In the genomic region with DNA sequence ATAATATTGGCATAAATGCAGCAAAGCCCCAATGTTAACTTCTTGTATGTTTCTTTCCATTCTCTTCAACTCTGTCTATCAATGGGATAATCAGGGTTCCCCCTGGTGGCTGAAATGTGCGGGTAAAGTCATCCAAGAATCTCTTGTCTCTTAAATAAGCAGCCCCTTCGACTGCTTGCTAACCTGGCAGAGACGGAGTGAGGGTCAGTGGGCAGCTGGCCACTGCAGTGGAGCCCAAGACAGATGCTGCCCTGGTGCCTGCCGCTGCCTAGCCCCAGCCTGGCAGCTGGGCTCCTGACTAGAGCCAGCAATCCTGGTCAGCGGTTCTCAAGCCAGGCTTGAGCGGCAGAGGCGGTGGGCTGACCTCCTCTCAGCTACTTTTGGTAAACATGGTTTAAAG, we compare ENCODE assay signal across 8 cellular contexts.
DNase-seq lines count a peak whose midpoint lies in the region; ATAC-seq lines count a peak whose summit lies in the region.

No MANE protein-coding gene starts in this region.

- H3K27me3 Mint-ChIP-seq in activated T-helper 1 cell treated with anti-CD3 and anti-CD28 coated beads, Interleukin-12 subunit alpha, Interleukin-12 subunit beta, Interleukin-2, Interleukin-4 antibody, amounts not matched to agents 30 ng/mL and 10 ng/mL and 1 ng/mL, durations not matched to agents 14 hours and 24 hours and 36 hours (ENCODE audit: insufficient read depth): peaks cover 5% of the 10 kb centered on the region

- DNase-seq in Daoy (ENCODE audit: low read depth): peak; percentile 73
- DNase-seq in NCI-H748 (lab: John Stamatoyannopoulos, UW; ENCODE audit: unreplicated experiment): peak; percentile 65
- peak; percentile 17 for DNase-seq in activated T-helper 1 cell treated with anti-CD3 and anti-CD28 coated beads, Interleukin-12 subunit alpha, Interleukin-12 subunit beta, Interleukin-2, Interleukin-4 antibody, amounts not matched to agents 30 ng/mL and 10 ng/mL and 1 ng/mL, durations not matched to agents 14 hours and 24 hours and 36 hours (ENCODE audit: low spot score)
- DNase-seq in globus pallidus (ENCODE audit: low spot score): peak; percentile 82
- peak; percentile 94 for DNase-seq in pons (ENCODE audit: low spot score)
- no peak for DNase-seq in NCI-H187 treated with DMSO at 0.1 percent for 48 hours (lab: John Stamatoyannopoulos, UW)

- no peaks in the 10 kb centered on the region for H3K4me1 Mint-ChIP-seq in activated T-helper 1 cell treated with anti-CD3 and anti-CD28 coated beads, Interleukin-12 subunit alpha, Interleukin-12 subunit beta, Interleukin-2, Interleukin-4 antibody, amounts not matched to agents 30 ng/mL and 10 ng/mL and 1 ng/mL, durations not matched to agents 14 hours and 24 hours and 36 hours (ENCODE audit: low read depth)

- no peaks in the 10 kb centered on the region for H3K36me3 Mint-ChIP-seq in activated T-helper 1 cell treated with anti-CD3 and anti-CD28 coated beads, Interleukin-12 subunit alpha, Interleukin-12 subunit beta, Interleukin-2, Interleukin-4 antibody, amounts not matched to agents 30 ng/mL and 10 ng/mL and 1 ng/mL, durations not matched to agents 14 hours and 24 hours and 36 hours (ENCODE audit: low read depth)

- no peak overlapping the region for H3K4me3 Mint-ChIP-seq in activated T-helper 1 cell treated with anti-CD3 and anti-CD28 coated beads, Interleukin-12 subunit alpha, Interleukin-12 subunit beta, Interleukin-2, Interleukin-4 antibody, amounts not matched to agents 30 ng/mL and 10 ng/mL and 1 ng/mL, durations not matched to agents 14 hours and 24 hours and 36 hours

- H3K27ac Mint-ChIP-seq in activated T-helper 1 cell treated with anti-CD3 and anti-CD28 coated beads, Interleukin-12 subunit alpha, Interleukin-12 subunit beta, Interleukin-2, Interleukin-4 antibody, amounts not matched to agents 30 ng/mL and 10 ng/mL and 1 ng/mL, durations not matched to agents 14 hours and 24 hours and 36 hours: no peak overlapping the region

- H3K9me3 Mint-ChIP-seq in activated T-helper 1 cell treated with anti-CD3 and anti-CD28 coated beads, Interleukin-12 subunit alpha, Interleukin-12 subunit beta, Interleukin-2, Interleukin-4 antibody, amounts not matched to agents 30 ng/mL and 10 ng/mL and 1 ng/mL, durations not matched to agents 14 hours and 24 hours and 36 hours: no peaks in the 10 kb centered on the region

- intact Hi-C loops in activated T-helper 1 cell treated with anti-CD3 and anti-CD28 coated beads, Interleukin-12 subunit alpha, Interleukin-12 subunit beta, Interleukin-2, Interleukin-4 antibody, amounts not matched to agents 30 ng/mL and 10 ng/mL and 1 ng/mL, durations not matched to agents 14 hours and 24 hours and 36 hours (cut with micrococcal nuclease): loop anchor here (1.0 to 10.0 kb wide), 5 partner anchors 73 to 975 kb away; no protein-coding TSS in a partner anchor

- ATAC-seq in HG02884 (IDR thresholded peaks at IDR 0.05; ENCODE audit: unreplicated experiment) (peak; percentile 60), HG03025 (IDR thresholded peaks at IDR 0.05; ENCODE audit: low FRiP score, unreplicated experiment) (no peak)
